Comparison of ENCODE assay signal across 8 cellular contexts in the genomic region with DNA sequence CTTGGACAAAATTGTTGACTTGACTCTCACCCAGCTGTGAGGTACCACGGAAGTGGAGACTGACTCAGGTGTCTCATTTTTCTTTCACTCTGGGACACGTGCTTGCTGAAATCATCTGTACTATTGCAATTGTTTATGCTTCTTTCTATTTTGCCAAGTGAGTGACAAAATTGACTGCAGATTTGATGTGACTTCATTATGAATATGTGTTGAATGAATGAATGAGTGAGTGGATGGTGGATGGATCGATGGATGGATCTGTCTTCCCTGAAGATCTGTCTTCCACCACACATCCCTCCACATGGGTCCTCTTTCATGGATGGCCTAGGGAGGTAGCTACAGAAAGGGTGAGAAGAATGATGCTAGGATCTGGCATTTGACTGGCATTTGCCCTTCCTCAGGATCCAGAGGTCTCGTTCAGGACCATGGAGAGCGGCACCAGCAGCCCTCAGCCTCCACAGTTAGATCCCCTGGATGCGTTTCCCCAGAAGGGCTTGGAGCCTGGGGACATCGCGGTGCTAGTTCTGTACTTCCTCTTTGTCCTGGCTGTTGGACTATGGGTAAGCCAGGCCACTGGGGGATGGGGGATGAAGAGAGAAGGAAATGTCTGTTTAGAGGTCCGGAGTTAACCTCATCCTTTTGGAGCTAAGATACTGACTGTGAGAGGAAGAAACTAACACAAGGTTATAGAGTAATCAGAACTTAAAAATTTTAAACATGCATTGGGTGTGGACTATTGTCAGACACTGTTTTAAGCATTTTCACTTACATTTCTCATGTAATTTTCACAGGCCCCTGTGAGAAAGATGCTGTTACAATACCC. TPM values are rescaled to one million over a fixed set of nuclear protein-coding genes. Genes with fewer than 3 reads are reported as not detected.
DNase-seq lines count a peak whose midpoint lies in the region; ATAC-seq and TF ChIP-seq lines count a peak whose summit lies in the region.

No MANE protein-coding gene starts in this region.

- no peak overlapping the region for H3K4me3 Mint-ChIP-seq in stimulated activated effector memory CD8-positive, alpha-beta T cell treated with anti-CD3 and anti-CD28 coated beads, Interleukin-12 subunit alpha, Interleukin-12 subunit beta, amount 100 ng/mL, for 72 hours

- H3K9me3 Mint-ChIP-seq in stimulated activated effector memory CD8-positive, alpha-beta T cell treated with anti-CD3 and anti-CD28 coated beads, Interleukin-12 subunit alpha, Interleukin-12 subunit beta, amount 100 ng/mL, for 72 hours: no peaks in the 10 kb centered on the region

- no peak overlapping the region for H3K4me3 ChIP-seq in H7 (ENCODE audit: insufficient read depth, low read depth, low read length)
- H3K4me3 ChIP-seq in SJCRH30: no peak overlapping the region
- no peak overlapping the region for H3K4me3 ChIP-seq in WERI-Rb-1 (ENCODE audit: low read depth, low read length)

- TF ChIP-seq CTCF in WERI-Rb-1 (IDR thresholded peaks at IDR 0.05; ENCODE audit: low read depth, low read length): no peak

- no peaks in the 10 kb centered on the region for H3K36me3 ChIP-seq in H7 (replicated peaks; ENCODE audit: control insufficient read depth, insufficient read depth, low read length)
- H3K36me3 ChIP-seq in SJCRH30: no peaks in the 10 kb centered on the region
- no peaks in the 10 kb centered on the region for H3K36me3 ChIP-seq in WERI-Rb-1

- H3K27me3 ChIP-seq in H7 (ENCODE audit: control insufficient read depth, insufficient read depth, low read length) (no peaks in the 10 kb centered on the region), SJCRH30 (no peaks in the 10 kb centered on the region), WERI-Rb-1 (ENCODE audit: insufficient read depth, low read depth, severe bottlenecking) (no peaks in the 10 kb centered on the region)

- H3K4me1 ChIP-seq in SJCRH30: no peaks in the 10 kb centered on the region

- H3K4me1 Mint-ChIP-seq in stimulated activated effector memory CD8-positive, alpha-beta T cell treated with anti-CD3 and anti-CD28 coated beads, Interleukin-12 subunit alpha, Interleukin-12 subunit beta, amount 100 ng/mL, for 72 hours: peaks cover 4% of the 10 kb centered on the region

- ATAC-seq in stimulated activated effector memory CD8-positive, alpha-beta T cell treated with anti-CD3 and anti-CD28 coated beads, Interleukin-12 subunit alpha, Interleukin-12 subunit beta, amount 100 ng/mL, for 72 hours: no peak
- no peak for ATAC-seq in GM18868 (IDR thresholded peaks at IDR 0.05; ENCODE audit: unreplicated experiment)
- ATAC-seq in GM21529 (IDR thresholded peaks at IDR 0.05; ENCODE audit: unreplicated experiment): no peak

- H3K27ac ChIP-seq in SJCRH30 (no peak overlapping the region), WERI-Rb-1 (no peak overlapping the region)

- H3K27ac Mint-ChIP-seq in stimulated activated effector memory CD8-positive, alpha-beta T cell treated with anti-CD3 and anti-CD28 coated beads, Interleukin-12 subunit alpha, Interleukin-12 subunit beta, amount 100 ng/mL, for 72 hours: no peak overlapping the region

- no peaks in the 10 kb centered on the region for H3K36me3 Mint-ChIP-seq in stimulated activated effector memory CD8-positive, alpha-beta T cell treated with anti-CD3 and anti-CD28 coated beads, Interleukin-12 subunit alpha, Interleukin-12 subunit beta, amount 100 ng/mL, for 72 hours

- H3K9me3 ChIP-seq in SJCRH30 (replicated peaks) (no peaks in the 10 kb centered on the region), WERI-Rb-1 (ENCODE audit: severe bottlenecking) (no peaks in the 10 kb centered on the region)

- peak; percentile 82 for DNase-seq in H7
- peak; percentile 67 to 77 for DNase-seq in SJCRH30
- DNase-seq in amniotic epithelial cell (ENCODE audit: low read depth): peak; percentile 63
- peak; percentile 21 for DNase-seq in kidney glomerular epithelial cell (lab: John Stamatoyannopoulos, UW)
- DNase-seq in stimulated activated effector memory CD8-positive, alpha-beta T cell treated with anti-CD3 and anti-CD28 coated beads, Interleukin-12 subunit alpha, Interleukin-12 subunit beta, amount 100 ng/mL, for 72 hours (ENCODE audit: low spot score in 2 of 2): peak; percentile 36 to 61
- DNase-seq in WERI-Rb-1: no peak

RNA-seq across cellular contexts. Expression of a gene that starts 12.7 kb away (rescaled TPM):
- not detected in 2 replicates for total RNA-seq in H7 (2014; rRNA removed; shearing (Covaris generic))
- total RNA-seq in SJCRH30 (2014; rRNA removed; shearing (Covaris generic)): 0.06 and 0.25 TPM in 2 replicates
